Comparison of ENCODE assay signal across 16 cellular contexts in the genomic region with DNA sequence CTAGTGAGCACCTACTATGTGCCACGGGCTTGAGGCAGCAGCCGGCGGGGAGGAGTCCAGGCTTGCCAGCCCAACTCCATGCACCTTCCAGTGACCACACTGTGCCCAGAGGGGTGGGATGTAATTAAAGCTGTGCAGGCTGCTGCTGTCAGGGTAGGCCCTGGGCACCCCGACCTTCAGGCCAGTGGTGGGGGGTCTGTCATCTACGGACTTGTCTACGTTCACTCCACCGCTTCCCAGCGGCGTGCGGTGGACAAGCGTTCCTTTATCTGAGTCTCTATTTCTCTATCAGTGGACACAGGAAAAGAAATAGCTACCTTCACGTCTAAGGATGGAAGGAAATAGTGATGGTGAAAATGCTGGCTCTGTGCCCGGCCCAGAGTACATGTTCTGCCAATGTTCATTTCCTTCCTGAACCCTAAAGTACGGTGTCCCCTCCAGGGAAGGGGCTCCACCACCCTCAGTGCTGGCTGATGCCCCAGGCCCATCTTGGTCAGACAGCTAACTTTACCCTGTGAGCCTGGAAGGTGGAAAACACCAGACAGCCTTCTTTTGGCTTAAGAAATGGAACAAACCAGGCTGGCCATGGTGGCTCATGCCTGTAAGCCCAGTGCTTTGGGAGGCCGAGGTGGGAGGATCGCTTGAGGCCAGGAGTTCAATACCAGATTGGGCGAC.
"Had no signal": no experiment of that assay in that cellular context is flagged by ENCODE, and none has a peak within 500 bp of the region (broad histone marks: within the 10 kb centered on the region; RNA-seq: fewer than 3 reads in every experiment).

No MANE protein-coding gene starts in this region.

- H3K27ac ChIP-seq: HL-60, RWPE1 had no signal

- DNase-seq: KBM-7, MV-4-11, NCI-H1048, NCI-H1105, NCI-H1436 treated with DMSO at 0.1 percent for 48 hours, NCI-H1694, NCI-H187 treated with DMSO at 0.1 percent for 48 hours, NCI-H2029 treated with DMSO at 0.1 percent for 48 hours, NCI-H345, NCI-H446 treated with DMSO at 0.1 percent for 48 hours, NCI-H526 treated with DMSO at 0.1 percent for 48 hours, NCI-H774, PC-3, SHP77 had no signal
